1 cellular context compared by ENCODE assay signal in the genomic region with DNA sequence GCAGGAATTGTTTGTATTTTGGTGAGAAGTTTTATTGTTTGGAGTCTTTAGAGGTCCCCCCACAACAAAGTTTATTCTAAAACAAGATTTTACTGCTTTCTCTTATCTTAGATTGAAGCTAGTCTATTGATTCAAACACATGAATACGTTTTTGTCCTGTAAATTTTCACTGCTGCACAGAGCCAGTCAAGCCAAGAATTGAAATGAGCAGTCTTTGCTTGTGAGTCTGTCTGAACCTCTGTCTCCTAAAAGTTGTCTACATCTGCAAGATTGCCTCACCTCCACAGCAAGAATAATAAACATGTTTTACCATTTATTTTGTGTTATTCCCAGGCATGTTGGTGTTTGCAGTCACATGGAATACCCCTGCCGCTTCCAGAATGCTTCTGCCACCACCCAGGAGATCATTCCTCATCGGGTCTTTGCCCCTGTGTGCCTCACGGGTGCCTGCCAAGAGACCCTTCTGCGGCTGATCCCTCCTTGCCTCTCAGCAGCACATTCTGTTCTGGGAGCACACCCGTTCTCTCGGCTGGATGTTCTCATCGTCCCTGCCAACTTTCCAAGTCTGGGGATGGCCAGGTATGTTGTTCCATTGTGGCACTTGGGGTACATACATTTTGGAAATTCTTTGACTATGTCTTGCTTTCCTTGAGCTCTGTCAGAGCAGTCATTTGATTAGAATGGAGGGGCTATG.
TF ChIP-seq lines count a peak whose summit lies in the region.

No MANE protein-coding gene starts in this region.

TF ChIP-seq in HCT116, 20 proteins besides CTCF, POLR2A, EP300 and RAD21:
- TF ChIP-seq, protein P1, sequence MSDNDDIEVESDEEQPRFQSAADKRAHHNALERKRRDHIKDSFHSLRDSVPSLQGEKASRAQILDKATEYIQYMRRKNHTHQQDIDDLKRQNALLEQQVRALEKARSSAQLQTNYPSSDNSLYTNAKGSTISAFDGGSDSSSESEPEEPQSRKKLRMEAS (IDR thresholded peaks at IDR 0.05): no peak
- TF ChIP-seq, protein P2, sequence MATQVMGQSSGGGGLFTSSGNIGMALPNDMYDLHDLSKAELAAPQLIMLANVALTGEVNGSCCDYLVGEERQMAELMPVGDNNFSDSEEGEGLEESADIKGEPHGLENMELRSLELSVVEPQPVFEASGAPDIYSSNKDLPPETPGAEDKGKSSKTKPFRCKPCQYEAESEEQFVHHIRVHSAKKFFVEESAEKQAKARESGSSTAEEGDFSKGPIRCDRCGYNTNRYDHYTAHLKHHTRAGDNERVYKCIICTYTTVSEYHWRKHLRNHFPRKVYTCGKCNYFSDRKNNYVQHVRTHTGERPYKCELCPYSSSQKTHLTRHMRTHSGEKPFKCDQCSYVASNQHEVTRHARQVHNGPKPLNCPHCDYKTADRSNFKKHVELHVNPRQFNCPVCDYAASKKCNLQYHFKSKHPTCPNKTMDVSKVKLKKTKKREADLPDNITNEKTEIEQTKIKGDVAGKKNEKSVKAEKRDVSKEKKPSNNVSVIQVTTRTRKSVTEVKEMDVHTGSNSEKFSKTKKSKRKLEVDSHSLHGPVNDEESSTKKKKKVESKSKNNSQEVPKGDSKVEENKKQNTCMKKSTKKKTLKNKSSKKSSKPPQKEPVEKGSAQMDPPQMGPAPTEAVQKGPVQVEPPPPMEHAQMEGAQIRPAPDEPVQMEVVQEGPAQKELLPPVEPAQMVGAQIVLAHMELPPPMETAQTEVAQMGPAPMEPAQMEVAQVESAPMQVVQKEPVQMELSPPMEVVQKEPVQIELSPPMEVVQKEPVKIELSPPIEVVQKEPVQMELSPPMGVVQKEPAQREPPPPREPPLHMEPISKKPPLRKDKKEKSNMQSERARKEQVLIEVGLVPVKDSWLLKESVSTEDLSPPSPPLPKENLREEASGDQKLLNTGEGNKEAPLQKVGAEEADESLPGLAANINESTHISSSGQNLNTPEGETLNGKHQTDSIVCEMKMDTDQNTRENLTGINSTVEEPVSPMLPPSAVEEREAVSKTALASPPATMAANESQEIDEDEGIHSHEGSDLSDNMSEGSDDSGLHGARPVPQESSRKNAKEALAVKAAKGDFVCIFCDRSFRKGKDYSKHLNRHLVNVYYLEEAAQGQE (IDR thresholded peaks at IDR 0.05; ENCODE audit: low read depth): no peak
- TF ChIP-seq EZH2phosphoT487 (IDR thresholded peaks at IDR 0.05; ENCODE audit: borderline replicate concordance): no peak
